Comparison of ENCODE assay signal across 19 cellular contexts in the genomic region with DNA sequence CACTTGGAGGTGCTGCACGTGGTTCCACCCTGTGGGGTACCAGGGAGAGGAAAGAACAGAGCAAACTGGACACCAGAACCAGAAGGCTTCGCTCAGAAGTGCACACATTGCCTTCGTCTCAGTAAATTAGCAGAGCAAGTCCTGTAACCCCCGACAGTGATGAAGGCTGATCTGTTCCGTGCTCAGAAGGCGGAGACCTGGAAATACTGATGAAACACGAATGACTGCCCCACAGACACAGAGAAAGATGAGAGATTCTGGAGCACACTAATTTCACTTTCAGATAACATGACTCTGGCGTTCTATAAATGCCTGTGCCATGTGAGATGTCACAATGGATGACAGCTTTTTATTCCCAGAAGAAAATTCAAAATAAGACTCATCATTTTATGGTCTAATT. TPM values are rescaled to one million over a fixed set of nuclear protein-coding genes. Genes with fewer than 3 reads are reported as not detected.
A peak's percentile ranks its signal among the peaks of the same experiment; 100 is the strongest.
DNase-seq lines count a peak whose midpoint lies in the region; ATAC-seq and TF ChIP-seq lines count a peak whose summit lies in the region.
"Had no signal": no experiment of that assay in that cellular context is flagged by ENCODE, and none has a peak within 500 bp of the region (broad histone marks: within the 10 kb centered on the region; RNA-seq: fewer than 3 reads in every experiment).

No MANE protein-coding gene starts in this region.

- H3K36me3 Mint-ChIP-seq in CD8-positive, alpha-beta memory T cell: no peaks in the 10 kb centered on the region

- CTCF ChIA-PET in OCI-LY7 (lab: Charles Lee; ENCODE audit: unreplicated experiment): no interaction called here
- CTCF ChIA-PET in CD8-positive, alpha-beta memory T cell (lab: Charles Lee): no interaction called here

- no TSS peak for BruUV-seq in OCI-LY7 (replicated peaks; lab: Mats Ljungman, UMichigan)

- DNase-seq in activated CD4-positive, alpha-beta T cell treated with anti-CD3 and anti-CD28 coated beads for 48 hours: peak; percentile 53
- DNase-seq in activated CD4-positive, alpha-beta T cell treated with anti-CD3 and anti-CD28 coated beads for 4 hours: no peak
- peak; percentile 47 for DNase-seq in stimulated activated CD4-positive, alpha-beta T cell treated with anti-CD3 and anti-CD28 coated beads, Interleukin-4, amount 100 ng/mL, for 24 hours
- no peak for DNase-seq in stimulated activated CD4-positive, alpha-beta T cell treated with anti-CD3 and anti-CD28 coated beads, Interleukin-12 subunit alpha, Interleukin-12 subunit beta, amount 100 ng/mL, for 4 hours
- DNase-seq in activated T-cell treated with anti-CD3 and anti-CD28 coated beads, Interleukin-2, amount 50 U/mL, for 48 hours: peak; percentile 35 to 48
- no peak for DNase-seq in stimulated activated naive CD8-positive, alpha-beta T cell treated with anti-CD3 and anti-CD28 coated beads, Interleukin-15, Interleukin-2, amounts not matched to agents 100 U/mL and 50 U/mL, for 24 hours
- no peak for DNase-seq in OCI-LY7 (ENCODE audit: low spot score)
- DNase-seq in CD8-positive, alpha-beta memory T cell: no peak
- DNase-seq: GF-D8, HFFc6, NCI-H1105, NCI-H1694, NCI-H510A treated with DMSO at 0.1 percent for 48 hours, NCI-H82 had no signal

- H3K4me1 ChIP-seq in OCI-LY7 (ENCODE audit: insufficient read depth, low read length, poor library complexity, severe bottlenecking): peaks cover 58% of the 10 kb centered on the region
- H3K4me1 ChIP-seq in CD8-positive, alpha-beta memory T cell (ENCODE audit: insufficient read depth, low read length): no peaks in the 10 kb centered on the region

- no peak overlapping the region; the same call in 1 of the 2 replicates for H3K4me2 ChIP-seq in OCI-LY7 (ENCODE audit: low read length)

- no peak overlapping the region for H3K4me3 Mint-ChIP-seq in CD8-positive, alpha-beta memory T cell
- H3K4me3 Mint-ChIP-seq: HFFc6 had no signal

- H2AFZ ChIP-seq in OCI-LY7 (ENCODE audit: low read length): no peak overlapping the region

- intact Hi-C loops in OCI-LY7 (cut with micrococcal nuclease; ENCODE audit: unreplicated experiment): loop anchor here (5.0 kb wide), 1 partner anchor 34 kb away; no protein-coding TSS in a partner anchor

- H3K4me3 ChIP-seq in OCI-LY7 (ENCODE audit: low read depth, low read length, poor library complexity, severe bottlenecking): no peak overlapping the region
- no peak overlapping the region for H3K4me3 ChIP-seq in CD8-positive, alpha-beta memory T cell (ENCODE audit: low read length)
- H3K4me3 ChIP-seq: BLaER1 had no signal

- no peaks in the 10 kb centered on the region for H3K27me3 ChIP-seq in CD8-positive, alpha-beta memory T cell (ENCODE audit: insufficient read depth, low read length, poor library complexity, severe bottlenecking)
- H3K27me3 ChIP-seq: BLaER1 had no signal

- no peaks in the 10 kb centered on the region for H3K9me2 ChIP-seq in OCI-LY7 (ENCODE audit: insufficient read depth, low read length)

- H3K4me1 Mint-ChIP-seq in CD8-positive, alpha-beta memory T cell: peaks cover 12 to 14% (median 14%) of the 10 kb centered on the region in 3 donors

- H3K27ac ChIP-seq in OCI-LY7 (ENCODE audit: low read depth, low read length, poor library complexity, severe bottlenecking): no peak overlapping the region
- H3K27ac ChIP-seq in CD8-positive, alpha-beta memory T cell (ENCODE audit: low read depth, low read length): no peak overlapping the region
- H3K27ac ChIP-seq: BLaER1 had no signal

- ATAC-seq in stimulated activated naive CD8-positive, alpha-beta T cell treated with anti-CD3 and anti-CD28 coated beads, Interleukin-15, Interleukin-2, amounts not matched to agents 100 U/mL and 50 U/mL, for 24 hours: peak; percentile 39
- ATAC-seq: Panc1 had no signal

- no peak for TF ChIP-seq CTCF in OCI-LY7 (conservative IDR thresholded peaks at IDR 0.05; ENCODE audit: low read length)

- POLR2A ChIA-PET in OCI-LY7 (lab: Charles Lee): no interaction called here
- POLR2A ChIA-PET in CD8-positive, alpha-beta memory T cell (lab: Charles Lee): no interaction called here

- H3K9me3 ChIP-seq in OCI-LY7 (ENCODE audit: low read length): peaks cover 9% of the 10 kb centered on the region; the same call in 1 of the 2 replicates
- no peaks in the 10 kb centered on the region for H3K9me3 ChIP-seq in CD8-positive, alpha-beta memory T cell (ENCODE audit: low read length)

- H3K27ac Mint-ChIP-seq in CD8-positive, alpha-beta memory T cell: no peak overlapping the region
- H3K27ac Mint-ChIP-seq: HFFc6 had no signal

- H4K20me1 ChIP-seq in OCI-LY7 (ENCODE audit: insufficient read depth, low read length): no peaks in the 10 kb centered on the region
- H4K20me1 ChIP-seq: BLaER1 had no signal

- no peaks in the 10 kb centered on the region for H3K79me2 ChIP-seq in OCI-LY7 (ENCODE audit: insufficient read depth, low read depth, low read length)

- no peaks in the 10 kb centered on the region for H3K36me3 ChIP-seq in OCI-LY7 (ENCODE audit: insufficient read depth, low read length)
- H3K36me3 ChIP-seq in CD8-positive, alpha-beta memory T cell (ENCODE audit: insufficient read depth, low read length): no peaks in the 10 kb centered on the region
- H3K36me3 ChIP-seq: BLaER1 had no signal

- H3K9me3 Mint-ChIP-seq in CD8-positive, alpha-beta memory T cell: peaks cover 0 to 4% (median 3%) of the 10 kb centered on the region in 5 donors

- H3K27me3 Mint-ChIP-seq in CD8-positive, alpha-beta memory T cell: no peaks in the 10 kb centered on the region

RNA-seq across cellular contexts. Expression of a gene that starts 44.2 kb away (rescaled TPM):
- 0.05 and 0.35 TPM in 2 replicates for total RNA-seq in OCI-LY7 (2014; rRNA removed; shearing (Covaris generic))
- total RNA-seq in OCI-LY7 (2022): 0.10 TPM in 1 of 2 replicates, not detected in the other
- 1 to 10 TPM; 3.5 to 3.9 TPM for total RNA-seq in CD8-positive, alpha-beta memory T cell
- polyA plus RNA-seq in CD8-positive, alpha-beta memory T cell: 47.3 TPM
- total RNA-seq: A172, Daoy, H4, HFFc6 had no signal

Comparison
In these comparisons a context has a peak if more than half of its experiments do, and no peak if none do; other contexts are left out.
1. DNase-seq: peak in activated CD4-positive, alpha-beta T cell treated with anti-CD3 and anti-CD28 coated beads for 48 hours (single experiment), stimulated activated CD4-positive, alpha-beta T cell treated with anti-CD3 and anti-CD28 coated beads, Interleukin-4, amount 100 ng/mL, for 24 hours (single experiment) and activated T-cell treated with anti-CD3 and anti-CD28 coated beads, Interleukin-2, amount 50 U/mL, for 48 hours (2 of 2); none in activated CD4-positive, alpha-beta T cell treated with anti-CD3 and anti-CD28 coated beads for 4 hours (0 of 2), stimulated activated CD4-positive, alpha-beta T cell treated with anti-CD3 and anti-CD28 coated beads, Interleukin-12 subunit alpha, Interleukin-12 subunit beta, amount 100 ng/mL, for 4 hours (single experiment), stimulated activated naive CD8-positive, alpha-beta T cell treated with anti-CD3 and anti-CD28 coated beads, Interleukin-15, Interleukin-2, amounts not matched to agents 100 U/mL and 50 U/mL, for 24 hours (single experiment), OCI-LY7 (single experiment) and CD8-positive, alpha-beta memory T cell (0 of 5).